8 cellular contexts compared by ENCODE assay signal in the genomic region with DNA sequence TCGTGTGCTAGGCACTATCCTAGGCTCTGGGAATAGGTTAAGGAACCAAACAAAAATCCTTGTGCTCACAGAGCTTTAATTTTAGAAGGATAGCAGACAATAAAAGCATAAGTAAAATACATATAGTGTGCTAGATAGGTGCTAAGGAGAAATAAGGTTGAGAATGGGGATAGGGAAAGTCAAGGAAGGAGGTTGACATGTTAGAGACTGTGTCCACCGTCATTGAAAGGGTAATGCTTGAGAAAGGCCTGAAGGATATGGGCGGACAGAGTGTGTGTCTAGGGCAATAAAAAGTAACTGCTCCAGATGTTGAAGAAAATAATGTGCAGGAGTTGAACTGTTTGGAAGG. TPM values are rescaled to one million over a fixed set of nuclear protein-coding genes. Genes with fewer than 3 reads are reported as not detected.
DNase-seq lines count a peak whose midpoint lies in the region; ATAC-seq lines count a peak whose summit lies in the region.

No MANE protein-coding gene starts in this region.

- peaks cover 27 to 28% of the 10 kb centered on the region in 2 donors for H3K27me3 Mint-ChIP-seq in effector memory CD8-positive, alpha-beta T cell

- ATAC-seq in GM18519 (IDR thresholded peaks at IDR 0.05; ENCODE audit: low FRiP score, unreplicated experiment) (peak; percentile 8), GM21786 (IDR thresholded peaks at IDR 0.05; ENCODE audit: unreplicated experiment) (no peak), GM18873 (IDR thresholded peaks at IDR 0.05; ENCODE audit: low FRiP score, unreplicated experiment) (no peak)
- no peak for ATAC-seq in effector memory CD8-positive, alpha-beta T cell (replicated peaks)

- H3K9me3 Mint-ChIP-seq in effector memory CD8-positive, alpha-beta T cell = no peaks in the 10 kb centered on the region

- H3K27ac ChIP-seq in HUES64 (ENCODE audit: low read depth, low read length) (no peak overlapping the region), trophoblast cell (ENCODE audit: low read depth, low read length) (no peak overlapping the region)

- H3K9me3 ChIP-seq in HUES64 (ENCODE audit: insufficient read depth, low read depth, low read length) (no peaks in the 10 kb centered on the region), trophoblast cell (ENCODE audit: insufficient read depth, low read depth, low read length) (no peaks in the 10 kb centered on the region)

- H3K14ac ChIP-seq in trophoblast cell (ENCODE audit: low read length) = no peak overlapping the region

- H2BK120ac ChIP-seq in trophoblast cell (ENCODE audit: insufficient read depth, low read length, poor library complexity) = no peak overlapping the region

- DNase-seq in effector memory CD8-positive, alpha-beta T cell = no peak
- DNase-seq in trophoblast cell = no peak
- DNase-seq in putamen (ENCODE audit: low spot score) = no peak
- no peak for DNase-seq in NCI-H526 (lab: John Stamatoyannopoulos, UW)

- H3K9ac ChIP-seq in HUES64 (ENCODE audit: low read depth, low read length) = no peak overlapping the region
- H3K9ac ChIP-seq in trophoblast cell (ENCODE audit: low read length) = no peak overlapping the region

- H3K4me3 Mint-ChIP-seq in effector memory CD8-positive, alpha-beta T cell = peak overlapping the region; percentile 83 to 86

- no peak overlapping the region for H3K4ac ChIP-seq in trophoblast cell (ENCODE audit: low read depth, low read length)

- H3K4me1 ChIP-seq in HUES64 (ENCODE audit: insufficient read depth, low read length) = peaks cover 7% of the 10 kb centered on the region; the same call in 1 of the 2 replicates
- no peaks in the 10 kb centered on the region for H3K4me1 ChIP-seq in trophoblast cell (ENCODE audit: control insufficient read depth in 1 of 2, insufficient read depth in 2 of 2, low read length in 2 of 2)

- H3K79me1 ChIP-seq in trophoblast cell (ENCODE audit: low read length) = no peaks in the 10 kb centered on the region

- H3K4me3 ChIP-seq in HUES64 (ENCODE audit: low read length) = peak overlapping the region; percentile 59
- peak overlapping the region; percentile 84 for H3K4me3 ChIP-seq in trophoblast cell (ENCODE audit: low read depth, low read length)

- no peak overlapping the region for H2BK12ac ChIP-seq in trophoblast cell (ENCODE audit: low read length)

- peaks cover 20 to 29% of the 10 kb centered on the region in 2 donors for H3K4me1 Mint-ChIP-seq in effector memory CD8-positive, alpha-beta T cell (ENCODE audit: low read depth in 2 of 2)

- H3K79me2 ChIP-seq in trophoblast cell (ENCODE audit: control insufficient read depth, insufficient read depth, low read length, poor library complexity) = peaks cover 1% of the 10 kb centered on the region

- peaks cover 2% of the 10 kb centered on the region for H3K36me3 Mint-ChIP-seq in effector memory CD8-positive, alpha-beta T cell (ENCODE audit: insufficient read depth)

- H2AFZ ChIP-seq in trophoblast cell (ENCODE audit: insufficient read depth, low read length, poor library complexity) = no peak overlapping the region

- peak overlapping the region in 1 of 2 donors; percentile 80 for H3K27ac Mint-ChIP-seq in effector memory CD8-positive, alpha-beta T cell

- 38% methylated on average over 3 of the region's 3 CpGs for WGBS in HUES64
- no CpG with 5 or more reads among the region's 3 CpGs for WGBS in trophoblast cell (ENCODE audit: extremely low coverage, insufficient coverage, insufficient read length)

- peak overlapping the region; percentile 89 for H3K4me2 ChIP-seq in trophoblast cell (ENCODE audit: low read length)

- H3K27me3 ChIP-seq in HUES64 (ENCODE audit: insufficient read depth, low read length) (peaks cover 47% of the 10 kb centered on the region), trophoblast cell (ENCODE audit: insufficient read depth, low read length) (peaks cover 9% of the 10 kb centered on the region)

- no peak overlapping the region for H4K8ac ChIP-seq in trophoblast cell (ENCODE audit: low read depth, low read length)

- H2BK5ac ChIP-seq in trophoblast cell (ENCODE audit: low read depth, low read length, poor library complexity) = no peak overlapping the region

- H3K23ac ChIP-seq in trophoblast cell (ENCODE audit: low read length) = no peak overlapping the region

- H3K18ac ChIP-seq in trophoblast cell (ENCODE audit: low read length) = no peak overlapping the region

- H4K12ac ChIP-seq in trophoblast cell (ENCODE audit: low read depth, low read length) = no peak overlapping the region

- H4K91ac ChIP-seq in trophoblast cell (ENCODE audit: low read depth, low read length) = no peak overlapping the region

- no peaks in the 10 kb centered on the region for H3K36me3 ChIP-seq in HUES64 (ENCODE audit: insufficient read depth, low read length)
- no peaks in the 10 kb centered on the region for H3K36me3 ChIP-seq in trophoblast cell (ENCODE audit: control insufficient read depth in 1 of 2, insufficient read depth in 2 of 2, low read length in 2 of 2)

- no peak overlapping the region for H2AK5ac ChIP-seq in trophoblast cell (ENCODE audit: low read length)

RNA-seq across cellular contexts. Expression of gene TDRD7, which starts 0.5 kb away (rescaled TPM):
- 1.2 TPM for polyA plus RNA-seq in HUES64 (2013, experiment 1 of 2)
- 1.6 TPM for polyA plus RNA-seq in HUES64 (2013, experiment 2 of 2)
- 3.1 and 3.3 TPM in 2 replicates for polyA plus RNA-seq in trophoblast cell (2013)
